18 cellular contexts compared by ENCODE assay signal in the genomic region with DNA sequence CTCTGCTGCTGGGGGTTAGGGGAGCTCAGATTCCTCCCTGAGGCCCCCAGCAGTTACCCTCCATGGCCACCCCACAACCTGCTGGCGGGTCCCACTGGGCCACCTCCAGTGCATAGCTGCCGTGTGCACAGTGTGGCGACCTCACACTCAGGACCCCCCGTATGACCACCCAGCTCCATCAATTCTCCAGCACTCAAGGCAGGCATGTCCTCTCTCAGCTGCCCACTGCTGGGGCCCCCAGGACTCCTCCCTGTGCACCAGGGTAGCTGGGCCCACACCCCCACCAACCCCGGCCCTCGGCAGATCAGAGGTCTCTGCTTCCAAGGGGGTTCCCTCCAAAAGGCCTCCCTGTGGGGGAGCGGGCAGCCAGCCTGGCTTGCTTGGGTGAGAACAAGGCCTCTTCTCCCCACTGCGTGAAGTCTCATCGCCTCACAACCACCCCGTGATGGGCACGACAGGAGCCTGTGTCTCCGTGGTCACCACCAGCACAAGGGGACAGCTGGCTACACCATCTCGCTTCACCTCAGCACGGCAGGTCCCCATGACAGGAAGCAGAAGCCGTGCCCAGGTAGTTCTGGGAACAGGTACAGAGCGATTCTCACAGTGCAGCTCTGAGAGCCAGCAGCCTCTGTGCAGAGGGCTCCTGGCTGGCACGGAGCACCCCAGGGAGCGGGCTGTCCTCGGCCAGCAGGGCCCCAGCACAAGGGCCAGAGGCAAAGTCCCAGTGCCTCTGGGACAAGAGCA. TPM values are rescaled to one million over a fixed set of nuclear protein-coding genes. Genes with fewer than 3 reads are reported as not detected.
A peak's percentile ranks its signal among the peaks of the same experiment; 100 is the strongest.
DNase-seq lines count a peak whose midpoint lies in the region; ATAC-seq, FAIRE-seq and TF ChIP-seq lines count a peak whose summit lies in the region.
"Had no signal": no experiment of that assay in that cellular context is flagged by ENCODE, and none has a peak within 500 bp of the region (broad histone marks: within the 10 kb centered on the region; RNA-seq: fewer than 3 reads in every experiment).

No MANE protein-coding gene starts in this region.

- 91 to 92% (median 92%) methylated on average over 17 to 19 of the region's 19 CpGs for WGBS in heart left ventricle, 4 donors

- H3K4me3 Mint-ChIP-seq in T-helper 17 cell (no peak overlapping the region), immature natural killer cell (no peak overlapping the region)
- H3K4me3 Mint-ChIP-seq: naive thymus-derived CD8-positive, alpha-beta T cell had no signal

- no peak for TF ChIP-seq CTCF in heart left ventricle (IDR thresholded peaks at IDR 0.05)
- no peak for TF ChIP-seq CTCF in kidney (IDR thresholded peaks at IDR 0.05; ENCODE audit: borderline replicate concordance, extremely low read depth, insufficient read depth)
- no peak for TF ChIP-seq CTCF in upper lobe of right lung (IDR thresholded peaks at IDR 0.05)

- H3K9ac ChIP-seq in kidney (ENCODE audit: low read length in 2 of 2): no peak overlapping the region
- H3K9ac ChIP-seq: KMS-11 had no signal

- H3K27me3 ChIP-seq in heart left ventricle (no peaks in the 10 kb centered on the region), upper lobe of right lung (no peaks in the 10 kb centered on the region)
- H3K27me3 ChIP-seq: thyroid gland had no signal

- no peak for ATAC-seq in Right ventricle myocardium inferior
- ATAC-seq in heart left ventricle: no peak
- no peak for ATAC-seq in T-helper 17 cell
- no peak for ATAC-seq in upper lobe of right lung
- ATAC-seq in HG03439 (IDR thresholded peaks at IDR 0.05; ENCODE audit: unreplicated experiment): no peak
- ATAC-seq: HCT116; naive thymus-derived CD8-positive, alpha-beta T cell had no signal

- H3K9me3 Mint-ChIP-seq in immature natural killer cell: no peaks in the 10 kb centered on the region
- H3K9me3 Mint-ChIP-seq: naive thymus-derived CD8-positive, alpha-beta T cell had no signal

- no peak for TF ChIP-seq POLR2A in heart left ventricle (IDR thresholded peaks at IDR 0.05)

- intact Hi-C loops in Right ventricle myocardium inferior (cut with DNase I) (no loop called here), heart left ventricle (cut with DNase I) (loop anchor here in 3 of 10 donors (10.0 kb wide), 3 partner anchors 288 to 718 kb away; a partner anchor contains a TSS), kidney (cut with DNase I) (no loop called here), upper lobe of right lung (cut with DNase I) (no loop called here)

- H3K4me1 Mint-ChIP-seq in T-helper 17 cell: peaks cover 25% of the 10 kb centered on the region
- peaks cover 9 to 22% of the 10 kb centered on the region in 2 donors for H3K4me1 Mint-ChIP-seq in immature natural killer cell

- H3K27me3 Mint-ChIP-seq in T-helper 17 cell (no peaks in the 10 kb centered on the region), immature natural killer cell (ENCODE audit: low read depth in 3 of 3) (peaks cover 7 to 26% (median 19%) of the 10 kb centered on the region in 3 donors)
- H3K27me3 Mint-ChIP-seq: naive thymus-derived CD8-positive, alpha-beta T cell had no signal

- H3K4me1 ChIP-seq in heart left ventricle: peaks cover 3 to 38% (median 26%) of the 10 kb centered on the region in 12 donors
- H3K4me1 ChIP-seq in kidney (ENCODE audit: control insufficient read depth in 1 of 2, insufficient read depth in 1 of 2, low read depth in 1 of 2, low read length in 2 of 2): peaks cover 9 to 12% of the 10 kb centered on the region in 2 donors
- H3K4me1 ChIP-seq in upper lobe of right lung: peaks cover 21% of the 10 kb centered on the region

- peak overlapping the region; percentile 97 for H3K27ac Mint-ChIP-seq in T-helper 17 cell
- no peak overlapping the region for H3K27ac Mint-ChIP-seq in immature natural killer cell

- H3K4me3 ChIP-seq in heart left ventricle (no peak overlapping the region), kidney (ENCODE audit: low read length in 2 of 2) (no peak overlapping the region), upper lobe of right lung (no peak overlapping the region)
- H3K4me3 ChIP-seq: thyroid gland had no signal

- no peak for FAIRE-seq in kidney (lab: Jason Lieb, UNC)
- FAIRE-seq: D721Med had no signal

- no peaks in the 10 kb centered on the region for H3K9me3 ChIP-seq in heart left ventricle
- no peaks in the 10 kb centered on the region for H3K9me3 ChIP-seq in T-helper 17 cell (ENCODE audit: control insufficient read depth, low read length, poor library complexity, severe bottlenecking)
- no peaks in the 10 kb centered on the region for H3K9me3 ChIP-seq in kidney (ENCODE audit: control insufficient read depth in 1 of 2, low read length in 2 of 2)
- no peaks in the 10 kb centered on the region for H3K9me3 ChIP-seq in upper lobe of right lung
- H3K9me3 ChIP-seq: thyroid gland had no signal

- H3K27ac ChIP-seq in heart left ventricle (peak overlapping the region in 1 of 12 donors; percentile 4), kidney (ENCODE audit: low read depth in 2 of 2, low read length in 2 of 2) (no peak overlapping the region), upper lobe of right lung (peak overlapping the region; percentile 60)
- H3K27ac ChIP-seq: HL-60, KMS-11 had no signal

- H3K36me3 ChIP-seq in heart left ventricle: peaks cover 0 to 50% (median 41%) of the 10 kb centered on the region in 9 donors
- H3K36me3 ChIP-seq in kidney (ENCODE audit: control insufficient read depth in 1 of 2, insufficient read depth in 2 of 2, low read length in 2 of 2): peaks cover 5 to 10% of the 10 kb centered on the region in 2 donors
- H3K36me3 ChIP-seq in upper lobe of right lung: peaks cover 38% of the 10 kb centered on the region

- DNase-seq in Right ventricle myocardium inferior (ENCODE audit: missing footprints): peak; percentile 65
- DNase-seq in heart left ventricle: no peak
- DNase-seq in T-helper 17 cell: peak in 1 of 3 donors; percentile 7
- DNase-seq in kidney: peak; percentile 65
- DNase-seq in upper lobe of right lung: no peak
- DNase-seq in immature natural killer cell: no peak
- DNase-seq in NK-92 treated with Interleukin-12 subunit alpha and Interleukin-12 subunit beta, amount 100 ng/mL, for 24 hours (lab: John Stamatoyannopoulos, UW): no peak
- DNase-seq: activated gamma-delta T cell, NCI-H1417, NCI-H446, OCI-M1 had no signal

- H3K36me3 Mint-ChIP-seq in T-helper 17 cell (ENCODE audit: low read depth) (no peaks in the 10 kb centered on the region), immature natural killer cell (no peaks in the 10 kb centered on the region)

RNA-seq across cellular contexts. Expression of a gene that starts 4.6 kb away (rescaled TPM):
- total RNA-seq in Right ventricle myocardium inferior (7.7 TPM), heart left ventricle (1 to 10 TPM; 4.2 to 8.3 (median 6.3) TPM), T-helper 17 cell (10 to 100 TPM; 78.5 to 94.5 TPM), kidney (12.1 TPM), upper lobe of right lung (13.0 TPM)
- polyA plus RNA-seq in heart left ventricle (1 to 10 TPM; 4.2 to 6.8 TPM), kidney (ENCODE audit: insufficient read depth, low read depth, low replicate concordance) (4.1 TPM), immature natural killer cell (10 to 100 TPM; 12.8 to 21.7 (median 16.5) TPM)

RNA-seq across cellular contexts. Expression of a gene that starts 4.6 kb away (rescaled TPM):
- total RNA-seq in Right ventricle myocardium inferior (2.0 TPM), heart left ventricle (1 to 10 TPM in 7 of 9 donors, under 1 TPM in 2; 0.38 to 4.5 (median 2.6) TPM), T-helper 17 cell (1 to 10 TPM; 2.8 to 3.9 TPM), kidney (3.8 TPM), upper lobe of right lung (2.7 TPM)
- polyA plus RNA-seq in heart left ventricle (under 1 TPM; 0.79 to 0.84 TPM), kidney (ENCODE audit: insufficient read depth, low read depth, low replicate concordance) (1.3 TPM), immature natural killer cell (1 to 10 TPM in 1 of 3 donors, under 1 TPM in 1, not detected in 1; 0.41 to 1.6 TPM)

RNA-seq across cellular contexts. Expression of a gene that starts 15.4 kb away (rescaled TPM):
- total RNA-seq in Right ventricle myocardium inferior: 36.0 TPM
- total RNA-seq in heart left ventricle: 10 to 100 TPM; 27.5 to 76.6 (median 35.5) TPM
- 10 to 100 TPM; 39.0 to 55.5 TPM for polyA plus RNA-seq in heart left ventricle
- 100 to 1,000 TPM in 1 of 2 donors, 10 to 100 TPM in 1; 81.4 to 100 TPM for total RNA-seq in T-helper 17 cell
- 84.8 TPM for total RNA-seq in kidney
- 49.8 TPM for polyA plus RNA-seq in kidney (ENCODE audit: insufficient read depth, low read depth, low replicate concordance)
- 72.7 TPM for total RNA-seq in upper lobe of right lung
- 10 to 100 TPM; 55.0 to 56.1 (median 55.0) TPM for polyA plus RNA-seq in immature natural killer cell

Comparison
In these comparisons a context has a peak if more than half of its experiments do, and no peak if none do; other contexts are left out.
1. DNase-seq: peak in Right ventricle myocardium inferior (single experiment) and kidney (single experiment); none in heart left ventricle (0 of 5), upper lobe of right lung (single experiment), immature natural killer cell (0 of 3) and NK-92 treated with Interleukin-12 subunit alpha and Interleukin-12 subunit beta, amount 100 ng/mL, for 24 hours (single experiment).